9 cellular contexts compared by ENCODE assay signal in the genomic region with DNA sequence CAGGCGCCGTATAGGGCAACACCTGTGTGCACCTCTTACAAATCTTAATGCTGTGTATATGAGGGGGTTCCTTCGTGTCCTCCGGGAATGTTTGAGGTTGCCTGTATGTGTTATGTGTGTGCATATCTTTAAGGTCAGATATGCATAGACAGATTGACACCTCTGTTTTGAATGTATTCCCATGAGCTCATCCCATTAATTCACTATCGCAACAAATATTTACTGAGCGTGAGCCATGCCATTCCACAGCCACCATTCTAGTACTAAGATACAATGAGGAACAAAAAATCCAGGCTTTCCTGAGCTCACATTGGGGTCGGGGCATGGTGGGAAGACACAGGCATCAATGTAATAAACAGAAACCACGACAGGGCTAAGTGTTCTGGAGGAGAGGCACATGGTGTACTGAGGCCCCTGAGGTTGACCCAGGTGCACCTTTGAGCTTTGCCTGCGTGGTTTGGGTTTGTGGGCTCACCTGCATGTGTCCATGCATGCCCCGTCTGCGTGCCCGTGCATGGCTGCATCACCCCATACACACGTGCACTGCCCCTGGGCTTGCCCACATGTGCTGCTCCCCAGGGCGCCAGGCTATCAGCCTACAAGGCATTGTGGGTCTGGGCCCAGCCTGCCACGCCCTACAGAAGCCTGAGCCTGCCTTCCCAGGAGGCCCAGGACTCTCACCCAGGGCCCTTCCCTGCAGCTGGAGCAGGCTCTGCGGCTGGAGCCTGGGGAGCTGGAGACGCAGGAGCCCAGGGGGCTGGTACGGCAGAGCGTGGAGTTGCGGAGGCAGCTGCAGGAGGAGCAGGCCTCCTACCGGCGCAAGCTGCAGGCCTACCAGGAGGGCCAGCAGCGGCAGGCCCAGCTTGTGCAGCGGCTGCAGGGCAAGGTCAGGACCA. TPM values are rescaled to one million over a fixed set of nuclear protein-coding genes. Genes with fewer than 3 reads are reported as not detected.
DNase-seq lines count a peak whose midpoint lies in the region; ATAC-seq and TF ChIP-seq lines count a peak whose summit lies in the region.
"Not testable (repeated sequence)": the region's sequence is repeated elsewhere in the genome, so short reads cannot be mapped to it uniquely, and the experiment has no call there.
"Had no signal": no experiment of that assay in that cellular context is flagged by ENCODE, and none has a peak within 500 bp of the region (broad histone marks: within the 10 kb centered on the region; RNA-seq: fewer than 3 reads in every experiment).

No MANE protein-coding gene starts in this region.

- not testable (repeated sequence) for H3K27ac Mint-ChIP-seq in activated CD8-positive, alpha-beta T cell treated with anti-CD3 and anti-CD28 coated beads, Interleukin-2, amount 10 ng/mL, durations not matched to agents 7 days and 5 days
- H3K27ac Mint-ChIP-seq in neural progenitor cell: peak overlapping the region; percentile 70

- DNase-seq in GM13977 (ENCODE audit: low spot score) (peak; percentile 23), NCI-H1417 (lab: John Stamatoyannopoulos, UW) (peak; percentile 41 to 64 (median 59)), NCI-H345 treated with DMSO at 0.1 percent for 48 hours (lab: John Stamatoyannopoulos, UW; ENCODE audit: unreplicated experiment) (peak; percentile 67), epithelial cell of esophagus (ENCODE audit: low read depth) (peak; percentile 82), iPS-NIHi11 (ENCODE audit: low spot score) (peak; percentile 33)
- DNase-seq in activated CD8-positive, alpha-beta T cell treated with anti-CD3 and anti-CD28 coated beads, Interleukin-2, amount 10 ng/mL, durations not matched to agents 7 days and 5 days; neural progenitor cell (ENCODE audit: low spot score): not testable (repeated sequence)

- TF ChIP-seq CTCF in GM13977 (IDR thresholded peaks at IDR 0.05; ENCODE audit: extremely low read depth, insufficient read depth, missing control alignments); epithelial cell of esophagus (IDR thresholded peaks at IDR 0.05; ENCODE audit: insufficient read depth, low read depth, low read length, missing control alignments); neural progenitor cell (IDR thresholded peaks at IDR 0.05): not testable (repeated sequence)

- peaks cover 12% of the 10 kb centered on the region for H3K4me1 Mint-ChIP-seq in activated CD8-positive, alpha-beta T cell treated with anti-CD3 and anti-CD28 coated beads, Interleukin-2, amount 10 ng/mL, durations not matched to agents 7 days and 5 days (ENCODE audit: low read depth)
- peaks cover 50% of the 10 kb centered on the region for H3K4me1 Mint-ChIP-seq in neural progenitor cell

- H3K9ac ChIP-seq in neural progenitor cell: not testable (repeated sequence)

- CTCF ChIA-PET in activated CD8-positive, alpha-beta T cell treated with anti-CD3 and anti-CD28 coated beads, Interleukin-2, amount 10 ng/mL, durations not matched to agents 7 days and 5 days (lab: Charles Lee): not testable (repeated sequence)

- H2AFZ ChIP-seq in neural progenitor cell (replicated peaks): not testable (repeated sequence)

- not testable (repeated sequence) for H3K27me3 Mint-ChIP-seq in activated CD8-positive, alpha-beta T cell treated with anti-CD3 and anti-CD28 coated beads, Interleukin-2, amount 10 ng/mL, durations not matched to agents 7 days and 5 days (ENCODE audit: low read depth); neural progenitor cell (ENCODE audit: insufficient read depth, low read depth)

- H3K27me3 ChIP-seq in neural progenitor cell: not testable (repeated sequence)

- not testable (repeated sequence) for H3K9me3 Mint-ChIP-seq in activated CD8-positive, alpha-beta T cell treated with anti-CD3 and anti-CD28 coated beads, Interleukin-2, amount 10 ng/mL, durations not matched to agents 7 days and 5 days (ENCODE audit: insufficient read depth); neural progenitor cell

- not testable (repeated sequence) for H3K36me3 Mint-ChIP-seq in activated CD8-positive, alpha-beta T cell treated with anti-CD3 and anti-CD28 coated beads, Interleukin-2, amount 10 ng/mL, durations not matched to agents 7 days and 5 days (ENCODE audit: low read depth)
- H3K36me3 Mint-ChIP-seq in neural progenitor cell: peaks cover 19% of the 10 kb centered on the region

- H3K4me3 ChIP-seq in epithelial cell of esophagus (ENCODE audit: low read length); neural progenitor cell: not testable (repeated sequence)

- H3K4me1 ChIP-seq in neural progenitor cell: peaks cover 18% of the 10 kb centered on the region

- not testable (repeated sequence) for H3K36me3 ChIP-seq in neural progenitor cell

- not testable (repeated sequence) for H3K27ac ChIP-seq in neural progenitor cell

- not testable (repeated sequence) for H3K4me2 ChIP-seq in neural progenitor cell

- H3K9me3 ChIP-seq in neural progenitor cell (ENCODE audit: low read depth): not testable (repeated sequence)

- in situ Hi-C loops in GM13977 (cut with MboI; ENCODE audit: low pct_unique_long_range_greater_than_20kb, low sequenced_read_pairs, unreplicated experiment): not testable (repeated sequence)

- ATAC-seq in activated CD8-positive, alpha-beta T cell treated with anti-CD3 and anti-CD28 coated beads, Interleukin-2, amount 10 ng/mL, durations not matched to agents 7 days and 5 days: peak; percentile 30

- POLR2A ChIA-PET in activated CD8-positive, alpha-beta T cell treated with anti-CD3 and anti-CD28 coated beads, Interleukin-2, amount 10 ng/mL, durations not matched to agents 7 days and 5 days (lab: Charles Lee): interaction anchor here (0.5 to 0.7 kb wide), 2 partner anchors 25 to 26 kb away, joined by 3 read pairs; no protein-coding TSS in a partner anchor

- peaks cover 13% of the 10 kb centered on the region for H4K20me1 ChIP-seq in neural progenitor cell (ENCODE audit: low read depth)

- H3F3A ChIP-seq in neural progenitor cell (ENCODE audit: low read depth): peaks cover 20% of the 10 kb centered on the region

- H3K79me2 ChIP-seq in neural progenitor cell (ENCODE audit: low read depth): peaks cover 42% of the 10 kb centered on the region

- H3K4me3 Mint-ChIP-seq in activated CD8-positive, alpha-beta T cell treated with anti-CD3 and anti-CD28 coated beads, Interleukin-2, amount 10 ng/mL, durations not matched to agents 7 days and 5 days: not testable (repeated sequence)
- H3K4me3 Mint-ChIP-seq in neural progenitor cell: peak overlapping the region; percentile 59

RNA-seq across cellular contexts. Expression of a gene that starts 7.7 kb away (rescaled TPM):
- total RNA-seq in activated CD8-positive, alpha-beta T cell treated with anti-CD3 and anti-CD28 coated beads, Interleukin-2, amount 10 ng/mL, durations not matched to agents 7 days and 5 days: 10 to 100 TPM; 31.7 to 33.1 TPM
- total RNA-seq in neural progenitor cell (ENCODE audit: low replicate concordance): 15.2 and 76.7 TPM in 2 replicates

RNA-seq across cellular contexts. Expression of a gene that starts 33.6 kb away (rescaled TPM):
- total RNA-seq in activated CD8-positive, alpha-beta T cell treated with anti-CD3 and anti-CD28 coated beads, Interleukin-2, amount 10 ng/mL, durations not matched to agents 7 days and 5 days: 1,000 to 10,000 TPM; 1,730 to 2,232 TPM
- under 0.01 TPM in 2 replicates for total RNA-seq in neural progenitor cell (ENCODE audit: low replicate concordance)
- total RNA-seq: M059J had no signal

RNA-seq across cellular contexts. Expression of a gene that starts 51.0 kb away (rescaled TPM):
- total RNA-seq in activated CD8-positive, alpha-beta T cell treated with anti-CD3 and anti-CD28 coated beads, Interleukin-2, amount 10 ng/mL, durations not matched to agents 7 days and 5 days: not detected
- 68.8 and 160 TPM in 2 replicates for total RNA-seq in neural progenitor cell (ENCODE audit: low replicate concordance)
- total RNA-seq: CD8-positive, alpha-beta T cell had no signal

Comparison
In these comparisons a context has a peak if more than half of its experiments do, and no peak if none do; other contexts are left out.
1. RNA of a gene that starts 33.6 kb away (total RNA-seq): 1,730 to 2,232 TPM in activated CD8-positive, alpha-beta T cell treated with anti-CD3 and anti-CD28 coated beads, Interleukin-2, amount 10 ng/mL, durations not matched to agents 7 days and 5 days; under 0.01 TPM in neural progenitor cell; every median in the first group is over 1,000 times any median in the second.
2. RNA of a gene that starts 51.0 kb away (total RNA-seq): 68.8 to 160 TPM in neural progenitor cell; not detected in activated CD8-positive, alpha-beta T cell treated with anti-CD3 and anti-CD28 coated beads, Interleukin-2, amount 10 ng/mL, durations not matched to agents 7 days and 5 days; every median in the first group is over 10 times any median in the second.